Comparison of ENCODE assay signal across 9 cellular contexts in genomic region chr1:8462298-8462946, GRCh38.
DNase-seq lines count a peak whose midpoint lies in the region; ATAC-seq and TF ChIP-seq lines count a peak whose summit lies in the region.
"Had no signal": no experiment of that assay in that cellular context is flagged by ENCODE, and none has a peak within 500 bp of the region (broad histone marks: within the 10 kb centered on the region; RNA-seq: fewer than 3 reads in every experiment).

No MANE protein-coding gene starts in this region.

- intact Hi-C loops in esophagus muscularis mucosa (cut with DNase I) (no loop called here), ovary (cut with DNase I) (loop anchor here in 1 of 4 donors (10.0 kb wide), 1 partner anchor 202 kb away; no protein-coding TSS in a partner anchor)

- H3K9me3 ChIP-seq in esophagus muscularis mucosa (no peaks in the 10 kb centered on the region), ovary (no peaks in the 10 kb centered on the region)

- H3K27ac ChIP-seq in esophagus muscularis mucosa (replicated peaks in 1 of 4) (peak overlapping the region; percentile 80 to 86 (median 84)), ovary (peak overlapping the region; percentile 44 to 72)

- no peak overlapping the region for H3K4me3 ChIP-seq in esophagus muscularis mucosa
- no peak overlapping the region for H3K4me3 ChIP-seq in ovary

- 78% methylated on average over 15 of the region's 15 CpGs for WGBS in esophagus muscularis mucosa
- 59 to 68% (median 66%) methylated on average over 15 of the region's 15 CpGs for WGBS in ovary, 3 donors

- no peak for ATAC-seq in stimulated activated naive CD8-positive, alpha-beta T cell treated with anti-CD3 and anti-CD28 coated beads, Interleukin-15, Interleukin-2, amounts not matched to agents 100 U/mL and 50 U/mL, for 24 hours
- ATAC-seq in HG03342 (IDR thresholded peaks at IDR 0.05; ENCODE audit: unreplicated experiment) (no peak), HG02870 (IDR thresholded peaks at IDR 0.05; ENCODE audit: unreplicated experiment) (no peak)

- TF ChIP-seq EP300 in esophagus muscularis mucosa (IDR thresholded peaks at IDR 0.05) (no peak), ovary (IDR thresholded peaks at IDR 0.05) (no peak)

- peaks cover 33% of the 10 kb centered on the region for H3K36me3 Mint-ChIP-seq in stimulated activated naive CD8-positive, alpha-beta T cell treated with anti-CD3 and anti-CD28 coated beads, Interleukin-15, Interleukin-2, amounts not matched to agents 100 ng/mL and 50 ng/mL, for 24 hours (ENCODE audit: low read depth)

- H3K27me3 Mint-ChIP-seq in stimulated activated naive CD8-positive, alpha-beta T cell treated with anti-CD3 and anti-CD28 coated beads, Interleukin-15, Interleukin-2, amounts not matched to agents 100 ng/mL and 50 ng/mL, for 24 hours, result no peaks in the 10 kb centered on the region

- peak overlapping the region; percentile 10 for H3K27ac Mint-ChIP-seq in stimulated activated naive CD8-positive, alpha-beta T cell treated with anti-CD3 and anti-CD28 coated beads, Interleukin-15, Interleukin-2, amounts not matched to agents 100 ng/mL and 50 ng/mL, for 24 hours

- no peak for TF ChIP-seq CTCF in esophagus muscularis mucosa (IDR thresholded peaks at IDR 0.05)
- TF ChIP-seq CTCF in ovary (IDR thresholded peaks at IDR 0.05), result no peak

- no peak for DNase-seq in stimulated activated naive CD8-positive, alpha-beta T cell treated with anti-CD3 and anti-CD28 coated beads, Interleukin-15, Interleukin-2, amounts not matched to agents 100 U/mL and 50 U/mL, for 24 hours
- DNase-seq in esophagus muscularis mucosa (ENCODE audit: extremely low spot score), result no peak
- DNase-seq in ovary, result peak in 3 of 5 donors; percentile 32 to 54 (median 46)
- DNase-seq in COLO829 (ENCODE audit: low spot score), result no peak
- no peak for DNase-seq in stimulated activated CD4-positive, alpha-beta T cell treated with anti-CD3 and anti-CD28 coated beads, Interleukin-4, amount 100 ng/mL, for 24 hours
- DNase-seq: activated CD4-positive, CD25-positive, alpha-beta regulatory T cell had no signal

- TF ChIP-seq POLR2A in esophagus muscularis mucosa (IDR thresholded peaks at IDR 0.05; ENCODE audit: low read depth) (no peak), ovary (IDR thresholded peaks at IDR 0.05) (no peak)

- H3K27me3 ChIP-seq in esophagus muscularis mucosa (no peaks in the 10 kb centered on the region), ovary (no peaks in the 10 kb centered on the region)

- H3K36me3 ChIP-seq in esophagus muscularis mucosa, result peaks cover 0 to 9% (median 0%) of the 10 kb centered on the region in 4 donors
- no peaks in the 10 kb centered on the region for H3K36me3 ChIP-seq in ovary

- H3K9me3 Mint-ChIP-seq in stimulated activated naive CD8-positive, alpha-beta T cell treated with anti-CD3 and anti-CD28 coated beads, Interleukin-15, Interleukin-2, amounts not matched to agents 100 ng/mL and 50 ng/mL, for 24 hours, result no peaks in the 10 kb centered on the region

- no peak overlapping the region for H3K4me3 Mint-ChIP-seq in stimulated activated naive CD8-positive, alpha-beta T cell treated with anti-CD3 and anti-CD28 coated beads, Interleukin-15, Interleukin-2, amounts not matched to agents 100 ng/mL and 50 ng/mL, for 24 hours

- peaks cover 52% of the 10 kb centered on the region for H3K4me1 Mint-ChIP-seq in stimulated activated naive CD8-positive, alpha-beta T cell treated with anti-CD3 and anti-CD28 coated beads, Interleukin-15, Interleukin-2, amounts not matched to agents 100 ng/mL and 50 ng/mL, for 24 hours (ENCODE audit: low read depth)

- H3K4me1 ChIP-seq in esophagus muscularis mucosa (peaks cover 47 to 90% (median 81%) of the 10 kb centered on the region in 4 donors), ovary (ENCODE audit: insufficient read depth) (peaks cover 22% of the 10 kb centered on the region)

Comparison
In these comparisons a context has a peak if more than half of its experiments do, and no peak if none do; other contexts are left out.
1. DNase-seq: peak in ovary (3 of 5); none in stimulated activated naive CD8-positive, alpha-beta T cell treated with anti-CD3 and anti-CD28 coated beads, Interleukin-15, Interleukin-2, amounts not matched to agents 100 U/mL and 50 U/mL, for 24 hours (single experiment), esophagus muscularis mucosa (single experiment), COLO829 (single experiment) and stimulated activated CD4-positive, alpha-beta T cell treated with anti-CD3 and anti-CD28 coated beads, Interleukin-4, amount 100 ng/mL, for 24 hours (single experiment).